ENCODE assay signal across 1 cellular context in genomic region chr2:60867848-60868247, GRCh38.
TF ChIP-seq lines count a peak whose summit lies in the region.

No MANE protein-coding gene starts in this region.

TF ChIP-seq in K562, 482 proteins besides CTCF, POLR2A, EP300 and RAD21 (continued from another document):
- TF ChIP-seq ZBTB33 (CRISPR knock-in tag; IDR thresholded peaks at IDR 0.05): 0 out of 2 replicates have a peak, but pooled peaks have one; percentile 54
- peak; percentile 68 for TF ChIP-seq ZBTB40 (IDR thresholded peaks at IDR 0.05)
- TF ChIP-seq ZBTB40 (CRISPR knock-in tag; IDR thresholded peaks at IDR 0.05): no peak
- TF ChIP-seq DLX4 (CRISPR knock-in tag; IDR thresholded peaks at IDR 0.05): no peak
- no peak for TF ChIP-seq HDAC2 (IDR thresholded peaks at IDR 0.05)
TF ChIP-seq in K562: peak in this region for 3.
